8 cellular contexts compared by ENCODE assay signal in genomic region chr22:37303821-37304274, GRCh38.
DNase-seq lines count a peak whose midpoint lies in the region; ATAC-seq, FAIRE-seq and TF ChIP-seq lines count a peak whose summit lies in the region.

No MANE protein-coding gene starts in this region.

- TF ChIP-seq CTCF in fibroblast of mammary gland (conservative IDR thresholded peaks at IDR 0.05; ENCODE audit: control insufficient read depth, insufficient read depth, low read depth, low read length), result no peak

- no peak overlapping the region for H3K4me3 ChIP-seq in fibroblast of mammary gland (ENCODE audit: control insufficient read depth, low read depth, low read length)

- FAIRE-seq in HTR-8/SVneo (lab: Jason Lieb, UNC), result peak; percentile 28

- DNase-seq in HTR-8/SVneo (ENCODE audit: insufficient read length, low spot score) (peak; percentile 69), fibroblast of mammary gland (ENCODE audit: low read depth) (peak; percentile 94), D341Med (ENCODE audit: low spot score) (no peak), NCI-H2029 treated with DMSO at 0.1 percent for 48 hours (lab: John Stamatoyannopoulos, UW) (no peak)
- peak; percentile 30 to 49 for DNase-seq in activated CD4-positive, alpha-beta T cell treated with anti-CD3 and anti-CD28 coated beads, Interleukin-2, amount 50 U/mL, for 4 hours
- peak; percentile 84 for DNase-seq in stimulated activated CD4-positive, alpha-beta T cell treated with anti-CD3 and anti-CD28 coated beads, Interleukin-4, amount 100 ng/mL, for 24 hours

- ATAC-seq in HG03442 (IDR thresholded peaks at IDR 0.05; ENCODE audit: unreplicated experiment) (no peak), GM21619 (IDR thresholded peaks at IDR 0.05; ENCODE audit: unreplicated experiment) (no peak)

Comparison
In these comparisons a context has a peak if more than half of its experiments do, and no peak if none do; other contexts are left out.
1. DNase-seq: peak in HTR-8/SVneo (single experiment), activated CD4-positive, alpha-beta T cell treated with anti-CD3 and anti-CD28 coated beads, Interleukin-2, amount 50 U/mL, for 4 hours (2 of 2), fibroblast of mammary gland (single experiment) and stimulated activated CD4-positive, alpha-beta T cell treated with anti-CD3 and anti-CD28 coated beads, Interleukin-4, amount 100 ng/mL, for 24 hours (single experiment); none in D341Med (single experiment) and NCI-H2029 treated with DMSO at 0.1 percent for 48 hours (single experiment).